ENCODE assay signal across 8 cellular contexts in genomic region chr11:128522063-128522942, GRCh38.
DNase-seq lines count a peak whose midpoint lies in the region; ATAC-seq and TF ChIP-seq lines count a peak whose summit lies in the region.

No MANE protein-coding gene starts in this region.

- H3K27ac Mint-ChIP-seq in stimulated activated naive CD8-positive, alpha-beta T cell treated with anti-CD3 and anti-CD28 coated beads, Interleukin-15, Interleukin-2, amounts not matched to agents 100 ng/mL and 50 ng/mL, for 24 hours = peak overlapping the region; percentile 95

- H3K9me3 ChIP-seq in DOHH2 (ENCODE audit: control insufficient read depth, insufficient read depth, low read length) = no peaks in the 10 kb centered on the region
- no peaks in the 10 kb centered on the region for H3K9me3 ChIP-seq in RWPE2 (ENCODE audit: severe bottlenecking)
- no peaks in the 10 kb centered on the region for H3K9me3 ChIP-seq in neural cell (ENCODE audit: low read length)

- no peaks in the 10 kb centered on the region for H3K27me3 Mint-ChIP-seq in stimulated activated naive CD8-positive, alpha-beta T cell treated with anti-CD3 and anti-CD28 coated beads, Interleukin-15, Interleukin-2, amounts not matched to agents 100 ng/mL and 50 ng/mL, for 24 hours

- H3F3A ChIP-seq in DOHH2 (ENCODE audit: control insufficient read depth, insufficient read depth) (peaks cover 2% of the 10 kb centered on the region; the same call in 1 of the 2 replicates), neural cell (ENCODE audit: insufficient read depth, low read length, poor library complexity, severe bottlenecking) (no peaks in the 10 kb centered on the region)

- ATAC-seq in GM21737 (IDR thresholded peaks at IDR 0.05; ENCODE audit: unreplicated experiment) (peak; percentile 70), RWPE2 (ENCODE audit: low read depth) (peak; percentile 90)

- no peak for TF ChIP-seq RAD21 in neural cell (conservative IDR thresholded peaks at IDR 0.05)

- H2AFZ ChIP-seq in neural cell (ENCODE audit: low read depth, low read length) = no peak overlapping the region

- no peak for TF ChIP-seq CTCF in DOHH2 (IDR thresholded peaks at IDR 0.05; ENCODE audit: low read depth, low read length, poor library complexity, severe bottlenecking)
- TF ChIP-seq CTCF in RWPE2 (IDR thresholded peaks at IDR 0.05; ENCODE audit: poor library complexity, severe bottlenecking) = no peak
- TF ChIP-seq CTCF in foreskin fibroblast (IDR thresholded peaks at IDR 0.05; ENCODE audit: low read depth, low read length) = no peak
- no peak for TF ChIP-seq CTCF in neural cell (IDR thresholded peaks at IDR 0.05; ENCODE audit: poor library complexity, severe bottlenecking)

- H3K4me3 Mint-ChIP-seq in stimulated activated naive CD8-positive, alpha-beta T cell treated with anti-CD3 and anti-CD28 coated beads, Interleukin-15, Interleukin-2, amounts not matched to agents 100 ng/mL and 50 ng/mL, for 24 hours = peak overlapping the region; percentile 94

- H3K9me2 ChIP-seq in DOHH2 (replicated peaks; ENCODE audit: control insufficient read depth, low read length) (no peaks in the 10 kb centered on the region), neural cell (ENCODE audit: insufficient read depth, low read length) (no peaks in the 10 kb centered on the region)

- H3K36me3 Mint-ChIP-seq in stimulated activated naive CD8-positive, alpha-beta T cell treated with anti-CD3 and anti-CD28 coated beads, Interleukin-15, Interleukin-2, amounts not matched to agents 100 ng/mL and 50 ng/mL, for 24 hours (ENCODE audit: low read depth) = peaks cover 41% of the 10 kb centered on the region

- H3K9me3 Mint-ChIP-seq in stimulated activated naive CD8-positive, alpha-beta T cell treated with anti-CD3 and anti-CD28 coated beads, Interleukin-15, Interleukin-2, amounts not matched to agents 100 ng/mL and 50 ng/mL, for 24 hours = no peaks in the 10 kb centered on the region

- H3K36me3 ChIP-seq in DOHH2 (ENCODE audit: control insufficient read depth, low read length) (peaks cover 48% of the 10 kb centered on the region), RWPE2 (ENCODE audit: low read depth) (peaks cover 36% of the 10 kb centered on the region), neural cell (ENCODE audit: insufficient read depth, low read length) (no peaks in the 10 kb centered on the region)

- H3K27me3 ChIP-seq in DOHH2 (ENCODE audit: control insufficient read depth, low read length) = no peaks in the 10 kb centered on the region
- no peaks in the 10 kb centered on the region for H3K27me3 ChIP-seq in RWPE2 (ENCODE audit: insufficient read depth, poor library complexity, severe bottlenecking)
- peaks cover 100% of the 10 kb centered on the region for H3K27me3 ChIP-seq in neural cell (ENCODE audit: insufficient read depth, low read depth, low read length)

- peak overlapping the region; percentile 91 for H3K4me2 ChIP-seq in DOHH2 (ENCODE audit: low read length)
- H3K4me2 ChIP-seq in neural cell (ENCODE audit: low read length) = no peak overlapping the region

- H3K4me1 ChIP-seq in DOHH2 (ENCODE audit: control insufficient read depth, low read length) (peaks cover 68% of the 10 kb centered on the region), RWPE2 (ENCODE audit: insufficient read depth, poor library complexity, severe bottlenecking) (peaks cover 58% of the 10 kb centered on the region)

- peak; percentile 68 for DNase-seq in KG1 (lab: John Stamatoyannopoulos, UW)
- peak; percentile 96 for DNase-seq in RWPE2 (ENCODE audit: low spot score)
- DNase-seq in activated gamma-delta T cell (lab: John Stamatoyannopoulos, UW) = peak; percentile 81
- peak; percentile 99 to 100 for DNase-seq in foreskin fibroblast

- no peak overlapping the region for H3K9ac ChIP-seq in neural cell (ENCODE audit: low read length)

- H4K20me1 ChIP-seq in DOHH2 (ENCODE audit: control insufficient read depth, insufficient read depth, low read depth, low read length) (peaks cover 24% of the 10 kb centered on the region), neural cell (ENCODE audit: insufficient read depth) (no peaks in the 10 kb centered on the region)

- peaks cover 60% of the 10 kb centered on the region for H3K4me1 Mint-ChIP-seq in stimulated activated naive CD8-positive, alpha-beta T cell treated with anti-CD3 and anti-CD28 coated beads, Interleukin-15, Interleukin-2, amounts not matched to agents 100 ng/mL and 50 ng/mL, for 24 hours (ENCODE audit: low read depth)

- H3K27ac ChIP-seq in DOHH2 (ENCODE audit: low read depth, low read length) (peak overlapping the region; percentile 82), RWPE2 (ENCODE audit: poor library complexity, severe bottlenecking) (peak overlapping the region; percentile 98), neural cell (ENCODE audit: low read length) (no peak overlapping the region)

- H3K79me2 ChIP-seq in DOHH2 (ENCODE audit: control insufficient read depth, low read length) = peaks cover 61% of the 10 kb centered on the region
- no peaks in the 10 kb centered on the region for H3K79me2 ChIP-seq in neural cell (replicated peaks; ENCODE audit: insufficient read depth, low read length)

- H3K4me3 ChIP-seq in DOHH2 (ENCODE audit: low read length) = peak overlapping the region; percentile 73
- H3K4me3 ChIP-seq in RWPE2 (ENCODE audit: severe bottlenecking) = peak overlapping the region; percentile 60
- H3K4me3 ChIP-seq in foreskin fibroblast (ENCODE audit: low read depth in 1 of 2, low read length in 2 of 2) = peak overlapping the region; percentile 90 to 92
- H3K4me3 ChIP-seq in neural cell (ENCODE audit: low read length) = peak overlapping the region; percentile 69

- no peak for TF ChIP-seq EP300 in neural cell (conservative IDR thresholded peaks at IDR 0.05; ENCODE audit: poor library complexity, severe bottlenecking)

TF ChIP-seq in neural cell, 6 proteins besides CTCF, POLR2A, EP300 and RAD21:
- TF ChIP-seq REST (IDR thresholded peaks at IDR 0.05; ENCODE audit: borderline replicate concordance) (no peak), TAF1 (IDR thresholded peaks at IDR 0.05; ENCODE audit: low read depth) (no peak), MXI1 (conservative IDR thresholded peaks at IDR 0.05; ENCODE audit: poor library complexity, severe bottlenecking) (no peak), EZH2 (IDR thresholded peaks at IDR 0.05; ENCODE audit: borderline replicate concordance, insufficient read depth, low read length, poor library complexity, severe bottlenecking) (peak; percentile 47), POLR2AphosphoS5 (IDR thresholded peaks at IDR 0.05) (peak; percentile 7), SMC3 (conservative IDR thresholded peaks at IDR 0.05; ENCODE audit: poor library complexity) (no peak)
